ENCODE assay signal across 21 cellular contexts in genomic region chrX:134600714-134601113, GRCh38. TPM values are rescaled to one million over a fixed set of nuclear protein-coding genes. Genes with fewer than 3 reads are reported as not detected.
A peak's percentile ranks its signal among the peaks of the same experiment; 100 is the strongest.
DNase-seq lines count a peak whose midpoint lies in the region; FAIRE-seq and TF ChIP-seq lines count a peak whose summit lies in the region.
"Had no signal": no experiment of that assay in that cellular context is flagged by ENCODE, and none has a peak within 500 bp of the region (broad histone marks: within the 10 kb centered on the region; RNA-seq: fewer than 3 reads in every experiment).

No MANE protein-coding gene starts in this region.

- H3K9ac ChIP-seq in adipocyte (ENCODE audit: low read length): no peak overlapping the region

- H3K4me1 ChIP-seq in adipocyte (ENCODE audit: control insufficient read depth, insufficient read depth, low read length): peaks cover 41% of the 10 kb centered on the region
- H3K4me1 ChIP-seq: prostate gland had no signal

- H3K4me3 ChIP-seq in adipocyte (ENCODE audit: low read length): no peak overlapping the region
- H3K4me3 ChIP-seq: prostate gland, SK-N-MC, thyroid gland had no signal

- no peak for FAIRE-seq in H54 (lab: Jason Lieb, UNC)
- FAIRE-seq: endometrium, GM12892, GM19239 had no signal

- peaks cover 8% of the 10 kb centered on the region for H3K9me3 ChIP-seq in adipocyte (ENCODE audit: control insufficient read depth, low read length)
- H3K9me3 ChIP-seq: prostate gland, thyroid gland had no signal

- H3K36me3 ChIP-seq in adipocyte (ENCODE audit: control insufficient read depth, insufficient read depth, low read length, severe bottlenecking): no peaks in the 10 kb centered on the region
- H3K36me3 ChIP-seq: prostate gland, thyroid gland had no signal

- peaks cover 6% of the 10 kb centered on the region for H3K27me3 ChIP-seq in adipocyte (replicated peaks; ENCODE audit: control insufficient read depth, insufficient read depth, low read length)
- H3K27me3 ChIP-seq: thyroid gland had no signal

- no peak for TF ChIP-seq POLR2A in H54 (IDR thresholded peaks at IDR 0.05; ENCODE audit: low read depth, low read length)

- DNase-seq in Daoy (ENCODE audit: low read depth): peak; percentile 37
- DNase-seq in LHCN-M2 (ENCODE audit: low read depth): peak; percentile 72
- DNase-seq in adipocyte (ENCODE audit: low read depth): peak; percentile 55
- DNase-seq in glomerular visceral epithelial cell (ENCODE audit: extremely low spot score): peak; percentile 66
- no peak for DNase-seq in activated gamma-delta T cell (lab: John Stamatoyannopoulos, UW)
- DNase-seq in activated CD8-positive, alpha-beta memory T cell treated with anti-CD3 and anti-CD28 coated beads for 24 hours: no peak
- no peak for DNase-seq in islet precursor cell
- DNase-seq in H54 (ENCODE audit: insufficient read length, low spot score): no peak
- DNase-seq: activated naive CD4-positive, alpha-beta T cell treated with Interleukin-2 at 50 U/mL for 16 hours; central memory CD4-positive, alpha-beta T cell; hippocampal formation; left ventricle myocardium superior; naive B cell; NCI-H2081; NCI-H82; thyroid gland had no signal

RNA-seq across cellular contexts. Expression of gene PLAC1, which starts 57.6 kb away (rescaled TPM):
- not detected in 2 replicates for total RNA-seq in Daoy (2014; rRNA removed; shearing (Covaris generic))
- 0.17 TPM in 1 of 2 replicates, not detected in the other for total RNA-seq in LHCN-M2 (2014; rRNA removed)
- 0.40 TPM for polyA plus RNA-seq in LHCN-M2 (2012)
- total RNA-seq: left ventricle myocardium superior, thyroid gland had no signal

Comparison
In these comparisons a context has a peak if more than half of its experiments do, and no peak if none do; other contexts are left out.
1. DNase-seq: peak in Daoy (single experiment), LHCN-M2 (single experiment), adipocyte (single experiment) and glomerular visceral epithelial cell (single experiment); none in activated gamma-delta T cell (single experiment), activated CD8-positive, alpha-beta memory T cell treated with anti-CD3 and anti-CD28 coated beads for 24 hours (single experiment), islet precursor cell (single experiment) and H54 (single experiment).